Comparison of ENCODE assay signal across 13 cellular contexts in the genomic region with DNA sequence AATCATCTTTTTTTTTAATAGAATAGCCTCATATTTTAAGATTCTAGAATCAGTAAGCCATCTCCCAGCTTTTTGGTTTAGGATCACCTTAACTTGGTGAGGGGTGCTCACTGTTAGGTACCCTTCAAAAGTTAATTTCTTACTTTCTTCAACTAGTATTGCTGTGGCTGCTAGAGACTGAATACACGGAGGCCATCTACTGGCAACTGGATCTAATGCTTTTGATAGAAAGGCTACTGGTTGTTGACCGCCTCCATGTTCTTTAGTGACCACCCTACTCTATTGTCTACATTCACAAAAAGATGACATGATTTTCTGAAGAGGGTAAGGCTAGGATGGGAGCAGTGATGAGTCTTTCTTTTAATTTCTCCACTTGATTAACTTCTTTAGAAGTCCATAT. TPM values are rescaled to one million over a fixed set of nuclear protein-coding genes. Genes with fewer than 3 reads are reported as not detected.
DNase-seq lines count a peak whose midpoint lies in the region; ATAC-seq and TF ChIP-seq lines count a peak whose summit lies in the region.
"Had no signal": no experiment of that assay in that cellular context is flagged by ENCODE, and none has a peak within 500 bp of the region (broad histone marks: within the 10 kb centered on the region; RNA-seq: fewer than 3 reads in every experiment).

No MANE protein-coding gene starts in this region.

- POLR2A ChIA-PET in RWPE1 (lab: Yijun Ruan, JAX; ENCODE audit: low non-redundant PET): no interaction called here

- DNase-seq in AG09309 (ENCODE audit: low read depth): no peak
- no peak for DNase-seq in RWPE1 (ENCODE audit: low spot score)
- DNase-seq in fibroblast of pulmonary artery (ENCODE audit: low read depth): no peak
- no peak for DNase-seq in activated naive CD4-positive, alpha-beta T cell treated with anti-CD3 and anti-CD28 coated beads, Interleukin-2, amount 50 U/mL, for 72 hours (ENCODE audit: low spot score in 2 of 2)
- DNase-seq in germinal center (ENCODE audit: low spot score): no peak
- DNase-seq: activated CD4-positive, alpha-beta T cell treated with anti-CD3 and anti-CD28 coated beads, Interleukin-2, amount 10 ng/mL, durations not matched to agents 7 days and 5 days; COR-L47; kidney glomerular epithelial cell had no signal

- H3K36me3 Mint-ChIP-seq in activated naive CD4-positive, alpha-beta T cell treated with anti-CD3 and anti-CD28 coated beads, Interleukin-2, amount 50 U/mL, for 72 hours: no peaks in the 10 kb centered on the region

- H3K4me3 ChIP-seq in AG09309 (ENCODE audit: control insufficient read depth, low read depth, low read length): no peak overlapping the region
- no peak overlapping the region for H3K4me3 ChIP-seq in fibroblast of pulmonary artery (replicated peaks; ENCODE audit: low read depth, low read length)

- H3K9me3 Mint-ChIP-seq in activated naive CD4-positive, alpha-beta T cell treated with anti-CD3 and anti-CD28 coated beads, Interleukin-2, amount 50 U/mL, for 72 hours: no peaks in the 10 kb centered on the region
- H3K9me3 Mint-ChIP-seq: activated CD4-positive, alpha-beta T cell treated with anti-CD3 and anti-CD28 coated beads, Interleukin-2, amount 10 ng/mL, durations not matched to agents 7 days and 5 days had no signal

- no peak for ATAC-seq in HG03039 (IDR thresholded peaks at IDR 0.05; ENCODE audit: unreplicated experiment)
- ATAC-seq in activated naive CD4-positive, alpha-beta T cell treated with anti-CD3 and anti-CD28 coated beads, Interleukin-2, amount 50 U/mL, for 72 hours: no peak
- ATAC-seq in GM18907 (IDR thresholded peaks at IDR 0.05; ENCODE audit: unreplicated experiment): no peak

- CTCF ChIA-PET in RWPE1 (lab: Yijun Ruan, JAX): interaction anchor here (0.5 to 2.5 kb wide), 8 partner anchors 13 to 665 kb away, joined by 3 to 9 read pairs (median 3); no protein-coding TSS in a partner anchor

- TF ChIP-seq CTCF in AG09309 (IDR thresholded peaks at IDR 0.05; ENCODE audit: control insufficient read depth, insufficient read depth, low read depth, low read length, missing control alignments): peak; percentile 26
- peak; percentile 44; the same call in 1 of the 3 replicates for TF ChIP-seq CTCF in GM12872 (IDR thresholded peaks at IDR 0.05; ENCODE audit: insufficient read depth, low read depth, low read length)
- TF ChIP-seq CTCF in RWPE1 (conservative IDR thresholded peaks at IDR 0.05; ENCODE audit: low read depth): 0 out of 2 replicates have a peak, but pooled peaks have one; percentile 18
- peak; percentile 39 for TF ChIP-seq CTCF in fibroblast of pulmonary artery (IDR thresholded peaks at IDR 0.05; ENCODE audit: low read length, missing control alignments)

- H3K27ac Mint-ChIP-seq in activated naive CD4-positive, alpha-beta T cell treated with anti-CD3 and anti-CD28 coated beads, Interleukin-2, amount 50 U/mL, for 72 hours: no peak overlapping the region
- H3K27ac Mint-ChIP-seq: activated CD4-positive, alpha-beta T cell treated with anti-CD3 and anti-CD28 coated beads, Interleukin-2, amount 10 ng/mL, durations not matched to agents 7 days and 5 days had no signal

- no peak overlapping the region for H3K27ac ChIP-seq in RWPE1

RNA-seq across cellular contexts. Expression of gene ALDH3B2, which starts 16.7 kb away (rescaled TPM):
- not detected for total RNA-seq in activated naive CD4-positive, alpha-beta T cell treated with anti-CD3 and anti-CD28 coated beads, Interleukin-2, amount 50 U/mL, for 72 hours
- total RNA-seq: activated CD4-positive, alpha-beta T cell treated with anti-CD3 and anti-CD28 coated beads, Interleukin-2, amount 10 ng/mL, durations not matched to agents 7 days and 5 days; endothelial cell of umbilical vein; subcutaneous adipose tissue had no signal

RNA-seq across cellular contexts. Expression of gene ACY3, which starts 40.6 kb away (rescaled TPM):
- under 1 TPM in 1 of 2 donors, not detected in 1; 0.18 TPM for total RNA-seq in activated naive CD4-positive, alpha-beta T cell treated with anti-CD3 and anti-CD28 coated beads, Interleukin-2, amount 50 U/mL, for 72 hours
- total RNA-seq: endothelial cell of umbilical vein, subcutaneous adipose tissue had no signal

RNA-seq across cellular contexts. Expression of gene TBX10, which starts 51.6 kb away (rescaled TPM):
- not detected for total RNA-seq in activated naive CD4-positive, alpha-beta T cell treated with anti-CD3 and anti-CD28 coated beads, Interleukin-2, amount 50 U/mL, for 72 hours
- total RNA-seq: activated CD4-positive, alpha-beta T cell treated with anti-CD3 and anti-CD28 coated beads, Interleukin-2, amount 10 ng/mL, durations not matched to agents 7 days and 5 days; endothelial cell of umbilical vein; subcutaneous adipose tissue had no signal
